Comparison of ENCODE assay signal across 8 cellular contexts in the genomic region with DNA sequence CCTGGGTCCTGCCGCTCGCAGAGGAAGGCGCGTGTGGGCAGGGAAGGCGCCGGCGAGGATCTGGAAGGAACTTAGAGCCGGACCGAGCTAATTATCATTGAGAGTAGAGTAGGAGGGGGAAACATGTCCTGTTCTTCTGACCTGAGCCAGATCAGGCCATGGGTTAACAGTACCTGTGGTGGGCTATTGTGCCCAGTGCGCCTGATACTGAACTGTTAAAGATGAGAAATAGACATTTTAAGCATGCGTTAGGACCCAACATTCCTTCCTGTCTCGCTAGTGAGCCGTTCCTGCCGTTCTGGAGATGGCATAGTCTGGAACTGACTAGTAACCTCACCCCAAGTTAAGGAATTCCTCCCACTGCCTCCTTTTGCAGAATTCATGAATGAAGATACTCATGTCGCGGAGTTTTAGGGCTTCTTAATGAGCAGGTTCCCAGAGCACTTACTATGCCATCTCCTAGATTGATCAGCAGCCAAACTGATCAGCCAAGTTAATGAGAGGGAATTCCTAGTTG. TPM values are rescaled to one million over a fixed set of nuclear protein-coding genes. Genes with fewer than 3 reads are reported as not detected.
DNase-seq lines count a peak whose midpoint lies in the region; ATAC-seq and TF ChIP-seq lines count a peak whose summit lies in the region.

No MANE protein-coding gene starts in this region.

- H3K36me3 ChIP-seq in heart right ventricle: peaks cover 2 to 38% (median 23%) of the 10 kb centered on the region in 9 donors

- intact Hi-C loops in heart right ventricle (cut with DNase I): loop anchor here in 1 of 10 donors (5.0 kb wide), 1 partner anchor 372 kb away; the partner anchor contains the start of gene LAMTOR5
- intact Hi-C loops in cardiac septum (cut with DNase I): no loop called here

- H3K27me3 Mint-ChIP-seq in naive B cell: no peaks in the 10 kb centered on the region

- H3K27ac ChIP-seq in heart right ventricle (peak overlapping the region in 9 of 10 donors; percentile 91 to 98 (median 94)), coronary artery (peak overlapping the region; percentile 85 to 94)

- peaks cover 0 to 40% (median 21%) of the 10 kb centered on the region in 9 donors for H3K4me1 ChIP-seq in heart right ventricle

- H3K4me1 Mint-ChIP-seq in naive B cell: peaks cover 38 to 49% (median 39%) of the 10 kb centered on the region in 3 donors

- no peaks in the 10 kb centered on the region for H3K9me3 ChIP-seq in heart right ventricle

- peak overlapping the region; percentile 7 to 95 (median 77) for H3K27ac Mint-ChIP-seq in naive B cell

- ATAC-seq in heart right ventricle (peak in 3 of 8 donors; percentile 16 to 39 (median 35)), naive B cell (ENCODE audit: low read depth in 2 of 2) (no peak), HG02678 (IDR thresholded peaks at IDR 0.05; ENCODE audit: unreplicated experiment) (no peak), HG03175 (IDR thresholded peaks at IDR 0.05; ENCODE audit: unreplicated experiment) (no peak)

- no peaks in the 10 kb centered on the region for H3K9me3 Mint-ChIP-seq in naive B cell

- H3K36me3 Mint-ChIP-seq in naive B cell: peaks cover 6 to 9% of the 10 kb centered on the region in 2 donors

- peak overlapping the region; percentile 88 to 97 (median 90) for H3K4me3 Mint-ChIP-seq in naive B cell

- H3K27me3 ChIP-seq in heart right ventricle: no peaks in the 10 kb centered on the region

- 6% methylated on average over 16 of the region's 16 CpGs for WGBS in heart right ventricle, 2 donors

- peak overlapping the region; percentile 88 to 100 (median 96) for H3K4me3 ChIP-seq in heart right ventricle
- peak overlapping the region; percentile 98 for H3K4me3 ChIP-seq in coronary artery

- DNase-seq in heart right ventricle: no peak
- no peak for DNase-seq in cardiac septum (ENCODE audit: low spot score)
- peak; percentile 28 for DNase-seq in NCI-H1105 treated with DMSO at 0.1 percent for 48 hours (lab: John Stamatoyannopoulos, UW)
- no peak for DNase-seq in coronary artery (ENCODE audit: low spot score)
- DNase-seq in naive B cell: no peak
- DNase-seq in activated CD4-positive, CD25-positive, alpha-beta regulatory T cell (lab: John Stamatoyannopoulos, UW): no peak

- TF ChIP-seq CTCF in heart right ventricle (IDR thresholded peaks at IDR 0.05): no peak
- TF ChIP-seq CTCF in coronary artery (IDR thresholded peaks at IDR 0.05): no peak

RNA-seq across cellular contexts. Expression of gene STRIP1, which starts 0.9 kb away (rescaled TPM):
- 10 to 100 TPM; 13.9 to 23.2 (median 18.9) TPM for total RNA-seq in heart right ventricle
- polyA plus RNA-seq in heart right ventricle: 10 to 100 TPM; 10.3 to 12.3 TPM
- 23.8 TPM for total RNA-seq in cardiac septum
- polyA plus RNA-seq in naive B cell (ENCODE audit: low read depth in 6 of 6): 10 to 100 TPM; 19.3 to 45.4 (median 24.1) TPM

RNA-seq across cellular contexts. Expression of gene ALX3, which starts 35.2 kb away (rescaled TPM):
- total RNA-seq in heart right ventricle: not detected
- polyA plus RNA-seq in heart right ventricle: under 1 TPM in 1 of 2 donors, not detected in 1; 0.04 TPM
- 0.22 TPM for total RNA-seq in cardiac septum
- not detected for polyA plus RNA-seq in naive B cell (ENCODE audit: low read depth in 6 of 6)

RNA-seq across cellular contexts. Expression of gene AHCYL1, which starts 50.7 kb away (rescaled TPM):
- total RNA-seq in heart right ventricle: 10 to 100 TPM; 39.2 to 58.9 (median 48.7) TPM
- 10 to 100 TPM; 21.9 to 24.2 TPM for polyA plus RNA-seq in heart right ventricle
- 53.6 TPM for total RNA-seq in cardiac septum
- 10 to 100 TPM; 46.9 to 62.0 (median 57.5) TPM for polyA plus RNA-seq in naive B cell (ENCODE audit: low read depth in 6 of 6)
